ENCODE assay signal across 20 cellular contexts in genomic region chr11:9446230-9446629, GRCh38.
"Had no signal": no experiment of that assay in that cellular context is flagged by ENCODE, and none has a peak within 500 bp of the region (broad histone marks: within the 10 kb centered on the region; RNA-seq: fewer than 3 reads in every experiment).

No MANE protein-coding gene starts in this region.

- H3K36me3 ChIP-seq: prostate gland had no signal

- H3K27ac ChIP-seq: esophagus squamous epithelium, heart right ventricle, left lung, neural progenitor cell, prostate gland, right atrium auricular region, skin epidermis, vagina had no signal

- H3K9me3 Mint-ChIP-seq: activated naive CD4-positive, alpha-beta T cell treated with anti-CD3 and anti-CD28 coated beads, Interleukin-2, amount 50 U/mL, for 72 hours; stimulated activated naive CD8-positive, alpha-beta T cell treated with anti-CD3 and anti-CD28 coated beads, Interleukin-15, amount 100 ng/mL, for 72 hours had no signal

- H3K4me1 ChIP-seq: esophagus squamous epithelium, heart right ventricle, left lung, neural progenitor cell, prostate gland, right atrium auricular region, vagina had no signal

- H3K27me3 ChIP-seq: esophagus squamous epithelium, heart right ventricle, left lung, neural progenitor cell, right atrium auricular region, vagina had no signal

- H3K4me3 ChIP-seq: esophagus squamous epithelium, heart right ventricle, left lung, neural progenitor cell, prostate gland, right atrium auricular region, skin epidermis, vagina had no signal

- H3K4me1 Mint-ChIP-seq: neural progenitor cell had no signal

- DNase-seq: activated CD4-positive, alpha-beta T cell treated with anti-CD3 and anti-CD28 coated beads for 1 hour; activated CD4-positive, alpha-beta T cell treated with anti-CD3 and anti-CD28 coated beads, Interleukin-2, amount 50 U/mL, for 48 hours; activated gamma-delta T cell; activated T-cell treated with anti-CD3 and anti-CD28 coated beads, Interleukin-2, amount 50 U/mL, for 24 hours; amniotic stem cell; dermis blood vessel endothelial cell; effector memory CD4-positive, alpha-beta T cell; esophagus squamous epithelium; heart right ventricle; left lung; mammary epithelial cell; stimulated activated naive CD8-positive, alpha-beta T cell treated with anti-CD3 and anti-CD28 coated beads, Interleukin-15, amount 100 ng/mL, for 72 hours; T-helper 1 cell; trophoblast cell had no signal

- H3K27me3 Mint-ChIP-seq: activated T-cell treated with anti-CD3 and anti-CD28 coated beads, Interleukin-2, amount 50 U/mL, for 24 hours; stimulated activated naive CD8-positive, alpha-beta T cell treated with anti-CD3 and anti-CD28 coated beads, Interleukin-15, amount 100 ng/mL, for 72 hours had no signal

- ATAC-seq: activated naive CD4-positive, alpha-beta T cell treated with anti-CD3 and anti-CD28 coated beads, Interleukin-2, amount 50 U/mL, for 72 hours; heart right ventricle; left lung; stimulated activated naive CD8-positive, alpha-beta T cell treated with anti-CD3 and anti-CD28 coated beads, Interleukin-15, amount 100 ng/mL, for 72 hours had no signal

- H3K9me3 ChIP-seq: esophagus squamous epithelium, prostate gland, right atrium auricular region, vagina had no signal

- H3K4me3 Mint-ChIP-seq: activated T-cell treated with anti-CD3 and anti-CD28 coated beads, Interleukin-2, amount 50 U/mL, for 24 hours; neural progenitor cell; stimulated activated naive CD8-positive, alpha-beta T cell treated with anti-CD3 and anti-CD28 coated beads, Interleukin-15, amount 100 ng/mL, for 72 hours had no signal

- H3K27ac Mint-ChIP-seq: activated naive CD4-positive, alpha-beta T cell treated with anti-CD3 and anti-CD28 coated beads, Interleukin-2, amount 50 U/mL, for 72 hours; neural progenitor cell had no signal
